In the genomic region with DNA sequence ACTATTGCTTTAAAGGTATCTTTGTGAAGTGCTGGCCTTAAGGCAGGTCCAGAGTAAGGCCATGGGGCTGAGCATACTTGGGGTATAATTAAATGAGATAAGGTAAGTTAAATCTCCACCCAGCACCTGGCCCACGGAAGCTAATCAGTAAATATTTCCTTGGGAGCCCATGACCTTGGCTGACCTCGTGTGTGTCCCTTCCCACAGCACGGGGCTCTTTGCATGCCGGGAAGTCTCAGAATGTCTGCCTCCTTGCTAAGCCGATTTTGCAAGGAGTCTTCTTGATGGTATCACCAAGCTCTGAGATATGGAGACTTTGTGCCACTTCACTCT, we compare ENCODE assay signal across 13 cellular contexts. TPM values are rescaled to one million over a fixed set of nuclear protein-coding genes. Genes with fewer than 3 reads are reported as not detected.
A peak's percentile ranks its signal among the peaks of the same experiment; 100 is the strongest.
DNase-seq lines count a peak whose midpoint lies in the region; ATAC-seq and TF ChIP-seq lines count a peak whose summit lies in the region.
"Had no signal": no experiment of that assay in that cellular context is flagged by ENCODE, and none has a peak within 500 bp of the region (broad histone marks: within the 10 kb centered on the region; RNA-seq: fewer than 3 reads in every experiment).

No MANE protein-coding gene starts in this region.

- intact Hi-C loops in psoas muscle (cut with DNase I) = no loop called here

- ATAC-seq in WTC11 (no peak), psoas muscle (no peak), omental fat pad (ENCODE audit: low FRiP score) (no peak), HG03457 (IDR thresholded peaks at IDR 0.05; ENCODE audit: unreplicated experiment) (no peak)

- H3K27me3 ChIP-seq in iPS-15b (ENCODE audit: control insufficient read depth, insufficient read depth, low read length) (peaks cover 2% of the 10 kb centered on the region), psoas muscle (ENCODE audit: insufficient read depth in 3 of 3, low read length in 2 of 3) (no peaks in the 10 kb centered on the region)
- H3K27me3 ChIP-seq: BLaER1, ovary had no signal

- DNase-seq in WTC11 (ENCODE audit: low spot score) (no peak), psoas muscle (peak; percentile 26 to 52), omental fat pad (ENCODE audit: low spot score) (no peak), NCI-H748 (lab: John Stamatoyannopoulos, UW; ENCODE audit: unreplicated experiment) (no peak)
- DNase-seq in stimulated activated CD8-positive, alpha-beta memory T cell treated with anti-CD3 and anti-CD28 coated beads, Interleukin-4, amount 100 ng/mL, for 48 hours = no peak
- DNase-seq: activated CD4-positive, alpha-beta memory T cell treated with anti-CD3 and anti-CD28 coated beads, Interleukin-2, amount 10 ng/mL, durations not matched to agents 7 days and 5 days; activated naive CD4-positive, alpha-beta T cell treated with anti-CD3 and anti-CD28 coated beads, Interleukin-2, amount 50 U/mL, for 16 hours; Kasumi-1 had no signal

- POLR2A ChIA-PET in WTC11 (lab: Charles Lee) = interaction anchor here (1.8 to 3.1 kb wide), 3 partner anchors 15 to 46 kb away, joined by 9 to 37 read pairs (median 15); a partner anchor contains a TSS

- peaks cover 13% of the 10 kb centered on the region for H3K9me3 Mint-ChIP-seq in WTC11
- H3K9me3 Mint-ChIP-seq: activated CD4-positive, alpha-beta memory T cell treated with anti-CD3 and anti-CD28 coated beads, Interleukin-2, amount 10 ng/mL, durations not matched to agents 7 days and 5 days had no signal

- H3K36me3 Mint-ChIP-seq in WTC11 = peaks cover 14% of the 10 kb centered on the region

- 9 to 18% (median 13%) methylated on average over 5 of the region's 5 CpGs for WGBS in psoas muscle, 3 donors

- peak overlapping the region; percentile 55 for H3K4me3 Mint-ChIP-seq in WTC11
- H3K4me3 Mint-ChIP-seq: activated CD4-positive, alpha-beta memory T cell treated with anti-CD3 and anti-CD28 coated beads, Interleukin-2, amount 10 ng/mL, durations not matched to agents 7 days and 5 days had no signal

- H3K27ac ChIP-seq in psoas muscle = peak overlapping the region; percentile 83
- H3K27ac ChIP-seq: BLaER1 had no signal

- H3K4me1 ChIP-seq in ES-I3 (ENCODE audit: insufficient read depth, low read length) = peaks cover 35% of the 10 kb centered on the region
- peaks cover 20% of the 10 kb centered on the region for H3K4me1 ChIP-seq in iPS-15b (ENCODE audit: control insufficient read depth, insufficient read depth, low read length)
- peaks cover 34% of the 10 kb centered on the region for H3K4me1 ChIP-seq in psoas muscle
- H3K4me1 ChIP-seq: BLaER1 had no signal

- H3K4me3 ChIP-seq in iPS-15b (ENCODE audit: low read depth, low read length) = peak overlapping the region; percentile 14
- H3K4me3 ChIP-seq in psoas muscle = no peak overlapping the region
- H3K4me3 ChIP-seq: BLaER1, ovary had no signal

- CTCF ChIA-PET in WTC11 (lab: Charles Lee) = interaction anchor here (1.5 to 3.2 kb wide), 4 partner anchors 15 to 46 kb away, joined by 5 to 42 read pairs (median 20); a partner anchor contains a TSS

- peak overlapping the region; percentile 100 for H3K27ac Mint-ChIP-seq in WTC11
- H3K27ac Mint-ChIP-seq: activated CD4-positive, alpha-beta memory T cell treated with anti-CD3 and anti-CD28 coated beads, Interleukin-2, amount 10 ng/mL, durations not matched to agents 7 days and 5 days had no signal

- H3K9me3 ChIP-seq in ES-I3 (ENCODE audit: control insufficient read depth, insufficient read depth, low read length) (0 out of 2 replicates have a peak, but pooled peaks cover 5% of the 10 kb centered on the region), iPS-15b (ENCODE audit: control insufficient read depth, insufficient read depth, low read length) (no peaks in the 10 kb centered on the region), psoas muscle (no peaks in the 10 kb centered on the region)
- H3K9me3 ChIP-seq: BLaER1, ovary had no signal

- TF ChIP-seq CTCF in WTC11 (IDR thresholded peaks at IDR 0.05) = no peak
- no peak for TF ChIP-seq CTCF in psoas muscle (IDR thresholded peaks at IDR 0.05)
- no peak for TF ChIP-seq CTCF in omental fat pad (IDR thresholded peaks at IDR 0.05)

- H3K36me3 ChIP-seq in ES-I3 (ENCODE audit: insufficient read depth, low read length) = no peaks in the 10 kb centered on the region
- H3K36me3 ChIP-seq in iPS-15b (ENCODE audit: control insufficient read depth, insufficient read depth, low read length) = no peaks in the 10 kb centered on the region
- H3K36me3 ChIP-seq in psoas muscle (ENCODE audit: insufficient read depth in 1 of 2, low read depth in 1 of 2) = no peaks in the 10 kb centered on the region
- H3K36me3 ChIP-seq: BLaER1, ovary had no signal

- peak overlapping the region; percentile 32 for H3K9ac ChIP-seq in ES-I3 (ENCODE audit: low read depth, low read length)
- peak overlapping the region; percentile 40 for H3K9ac ChIP-seq in iPS-15b (ENCODE audit: low read depth, low read length)
- H3K9ac ChIP-seq: BLaER1 had no signal

- no peaks in the 10 kb centered on the region; the same call in 1 of the 2 replicates for H3K27me3 Mint-ChIP-seq in WTC11 (ENCODE audit: low read depth)

- peaks cover 67% of the 10 kb centered on the region for H3K4me1 Mint-ChIP-seq in WTC11
- H3K4me1 Mint-ChIP-seq: activated CD4-positive, alpha-beta memory T cell treated with anti-CD3 and anti-CD28 coated beads, Interleukin-2, amount 10 ng/mL, durations not matched to agents 7 days and 5 days had no signal

TF ChIP-seq in WTC11, 78 proteins besides CTCF, POLR2A, EP300 and RAD21 (continues in another document):
- TF ChIP-seq SMAD3 (CRISPR knock-in tag; IDR thresholded peaks at IDR 0.05; ENCODE audit: borderline replicate concordance) = no peak
- TF ChIP-seq FOXJ3 (CRISPR knock-in tag; IDR thresholded peaks at IDR 0.05; ENCODE audit: borderline replicate concordance) = no peak
- TF ChIP-seq, protein P1, sequence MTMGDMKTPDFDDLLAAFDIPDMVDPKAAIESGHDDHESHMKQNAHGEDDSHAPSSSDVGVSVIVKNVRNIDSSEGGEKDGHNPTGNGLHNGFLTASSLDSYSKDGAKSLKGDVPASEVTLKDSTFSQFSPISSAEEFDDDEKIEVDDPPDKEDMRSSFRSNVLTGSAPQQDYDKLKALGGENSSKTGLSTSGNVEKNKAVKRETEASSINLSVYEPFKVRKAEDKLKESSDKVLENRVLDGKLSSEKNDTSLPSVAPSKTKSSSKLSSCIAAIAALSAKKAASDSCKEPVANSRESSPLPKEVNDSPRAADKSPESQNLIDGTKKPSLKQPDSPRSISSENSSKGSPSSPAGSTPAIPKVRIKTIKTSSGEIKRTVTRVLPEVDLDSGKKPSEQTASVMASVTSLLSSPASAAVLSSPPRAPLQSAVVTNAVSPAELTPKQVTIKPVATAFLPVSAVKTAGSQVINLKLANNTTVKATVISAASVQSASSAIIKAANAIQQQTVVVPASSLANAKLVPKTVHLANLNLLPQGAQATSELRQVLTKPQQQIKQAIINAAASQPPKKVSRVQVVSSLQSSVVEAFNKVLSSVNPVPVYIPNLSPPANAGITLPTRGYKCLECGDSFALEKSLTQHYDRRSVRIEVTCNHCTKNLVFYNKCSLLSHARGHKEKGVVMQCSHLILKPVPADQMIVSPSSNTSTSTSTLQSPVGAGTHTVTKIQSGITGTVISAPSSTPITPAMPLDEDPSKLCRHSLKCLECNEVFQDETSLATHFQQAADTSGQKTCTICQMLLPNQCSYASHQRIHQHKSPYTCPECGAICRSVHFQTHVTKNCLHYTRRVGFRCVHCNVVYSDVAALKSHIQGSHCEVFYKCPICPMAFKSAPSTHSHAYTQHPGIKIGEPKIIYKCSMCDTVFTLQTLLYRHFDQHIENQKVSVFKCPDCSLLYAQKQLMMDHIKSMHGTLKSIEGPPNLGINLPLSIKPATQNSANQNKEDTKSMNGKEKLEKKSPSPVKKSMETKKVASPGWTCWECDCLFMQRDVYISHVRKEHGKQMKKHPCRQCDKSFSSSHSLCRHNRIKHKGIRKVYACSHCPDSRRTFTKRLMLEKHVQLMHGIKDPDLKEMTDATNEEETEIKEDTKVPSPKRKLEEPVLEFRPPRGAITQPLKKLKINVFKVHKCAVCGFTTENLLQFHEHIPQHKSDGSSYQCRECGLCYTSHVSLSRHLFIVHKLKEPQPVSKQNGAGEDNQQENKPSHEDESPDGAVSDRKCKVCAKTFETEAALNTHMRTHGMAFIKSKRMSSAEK (CRISPR knock-in tag; IDR thresholded peaks at IDR 0.05; ENCODE audit: borderline replicate concordance) = peak; percentile 82; the same call in 1 of the 2 replicates
- no peak for TF ChIP-seq RORB (CRISPR knock-in tag; IDR thresholded peaks at IDR 0.05)
- 0 out of 2 replicates have a peak, but pooled peaks have one; percentile 29 for TF ChIP-seq ESRRA (CRISPR knock-in tag; IDR thresholded peaks at IDR 0.05; ENCODE audit: borderline replicate concordance)
- TF ChIP-seq NFATC4 (CRISPR knock-in tag; IDR thresholded peaks at IDR 0.05) = no peak
- TF ChIP-seq CREB1 (CRISPR knock-in tag; IDR thresholded peaks at IDR 0.05) = no peak
- TF ChIP-seq TEAD1 (CRISPR knock-in tag; IDR thresholded peaks at IDR 0.05) = no peak
- TF ChIP-seq, protein P2, sequence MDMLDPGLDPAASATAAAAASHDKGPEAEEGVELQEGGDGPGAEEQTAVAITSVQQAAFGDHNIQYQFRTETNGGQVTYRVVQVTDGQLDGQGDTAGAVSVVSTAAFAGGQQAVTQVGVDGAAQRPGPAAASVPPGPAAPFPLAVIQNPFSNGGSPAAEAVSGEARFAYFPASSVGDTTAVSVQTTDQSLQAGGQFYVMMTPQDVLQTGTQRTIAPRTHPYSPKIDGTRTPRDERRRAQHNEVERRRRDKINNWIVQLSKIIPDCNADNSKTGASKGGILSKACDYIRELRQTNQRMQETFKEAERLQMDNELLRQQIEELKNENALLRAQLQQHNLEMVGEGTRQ (CRISPR knock-in tag; IDR thresholded peaks at IDR 0.05) = no peak
- TF ChIP-seq HMGA2 (CRISPR knock-in tag; IDR thresholded peaks at IDR 0.05) = no peak
- TF ChIP-seq, protein P3, sequence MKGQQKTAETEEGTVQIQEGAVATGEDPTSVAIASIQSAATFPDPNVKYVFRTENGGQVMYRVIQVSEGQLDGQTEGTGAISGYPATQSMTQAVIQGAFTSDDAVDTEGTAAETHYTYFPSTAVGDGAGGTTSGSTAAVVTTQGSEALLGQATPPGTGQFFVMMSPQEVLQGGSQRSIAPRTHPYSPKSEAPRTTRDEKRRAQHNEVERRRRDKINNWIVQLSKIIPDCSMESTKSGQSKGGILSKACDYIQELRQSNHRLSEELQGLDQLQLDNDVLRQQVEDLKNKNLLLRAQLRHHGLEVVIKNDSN (CRISPR knock-in tag; IDR thresholded peaks at IDR 0.05) = no peak

RNA-seq across cellular contexts. Expression of a gene that starts 46.5 kb away (rescaled TPM):
- total RNA-seq in WTC11 (2021) = 18.7 to 40.8 TPM (median 40.1 TPM) in 3 replicates
- 10 to 100 TPM; 11.8 to 73.3 (median 27.8) TPM for total RNA-seq in psoas muscle
- polyA plus RNA-seq in psoas muscle = 10 to 100 TPM; 11.7 to 45.1 (median 23.1) TPM
- 1,000 to 10,000 TPM in 1 of 4 donors, 100 to 1,000 TPM in 3; 233 to 1,099 (median 623) TPM for total RNA-seq in omental fat pad

RNA-seq across cellular contexts. Expression of a gene that starts 57.4 kb away (rescaled TPM):
- total RNA-seq in WTC11 (2021) (46.2 to 53.6 TPM (median 47.6 TPM) in 3 replicates), psoas muscle (10 to 100 TPM; 10.6 to 12.6 (median 12.2) TPM), omental fat pad (100 to 1,000 TPM in 1 of 4 donors, 10 to 100 TPM in 3; 53.8 to 125 (median 76.4) TPM)
- polyA plus RNA-seq in psoas muscle = 1 to 10 TPM; 3.3 to 6.8 (median 5.5) TPM

Comparison
In these comparisons a context has a peak if more than half of its experiments do, and no peak if none do; other contexts are left out.
1. DNase-seq: peak in psoas muscle (2 of 2); none in WTC11 (single experiment), stimulated activated CD8-positive, alpha-beta memory T cell treated with anti-CD3 and anti-CD28 coated beads, Interleukin-4, amount 100 ng/mL, for 48 hours (single experiment), omental fat pad (single experiment) and NCI-H748 (single experiment).